ENCODE assay signal across 9 cellular contexts in the genomic region with DNA sequence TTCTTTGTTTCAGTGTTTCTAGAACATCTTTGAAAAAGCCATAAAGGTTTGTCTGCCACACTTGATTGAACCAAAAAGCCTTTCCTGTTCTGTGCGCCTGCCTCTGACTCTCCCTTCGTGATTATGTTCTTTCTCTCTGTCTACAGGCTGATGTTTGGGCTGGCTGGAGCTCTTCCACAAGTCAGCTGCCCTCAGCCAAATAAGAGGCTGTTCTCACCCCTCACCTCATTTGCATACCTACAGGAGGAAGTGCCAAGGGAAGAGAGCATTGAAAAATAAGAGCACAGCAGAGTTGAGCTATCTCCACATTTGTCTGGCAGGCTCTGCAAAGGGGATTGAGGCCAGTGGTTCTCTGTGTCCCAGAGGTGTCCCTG. TPM values are rescaled to one million over a fixed set of nuclear protein-coding genes. Genes with fewer than 3 reads are reported as not detected.
DNase-seq lines count a peak whose midpoint lies in the region; ATAC-seq and TF ChIP-seq lines count a peak whose summit lies in the region.
"Had no signal": no experiment of that assay in that cellular context is flagged by ENCODE, and none has a peak within 500 bp of the region (broad histone marks: within the 10 kb centered on the region; RNA-seq: fewer than 3 reads in every experiment).

No MANE protein-coding gene starts in this region.

- POLR2A ChIA-PET in activated CD4-positive, alpha-beta memory T cell treated with anti-CD3 and anti-CD28 coated beads, Interleukin-2, amount 10 ng/mL, durations not matched to agents 7 days and 5 days (lab: Charles Lee), result interaction anchor here (0.8 to 15.5 kb wide), 7 partner anchors 8 to 187 kb away, joined by 3 to 335 read pairs (median 5); a partner anchor contains a TSS

- peaks cover 3% of the 10 kb centered on the region for H3K9me3 Mint-ChIP-seq in activated CD4-positive, alpha-beta memory T cell treated with anti-CD3 and anti-CD28 coated beads, Interleukin-2, amount 10 ng/mL, durations not matched to agents 7 days and 5 days
- H3K9me3 Mint-ChIP-seq in natural killer cell treated with Interleukin-12 subunit alpha and Interleukin-12 subunit beta and Interleukin-15 and Interleukin-18, amount 100 ng/mL, for 72 hours, result peaks cover 3% of the 10 kb centered on the region
- H3K9me3 Mint-ChIP-seq in Calu3 (ENCODE audit: low read depth, unreplicated experiment), result peaks cover 3% of the 10 kb centered on the region

- TF ChIP-seq CTCF in Calu3 (IDR thresholded peaks at IDR 0.05; ENCODE audit: unreplicated experiment), result no peak

- peaks cover 48% of the 10 kb centered on the region for H3K4me1 Mint-ChIP-seq in activated CD4-positive, alpha-beta memory T cell treated with anti-CD3 and anti-CD28 coated beads, Interleukin-2, amount 10 ng/mL, durations not matched to agents 7 days and 5 days
- H3K4me1 Mint-ChIP-seq in natural killer cell treated with Interleukin-12 subunit alpha and Interleukin-12 subunit beta and Interleukin-15 and Interleukin-18, amount 100 ng/mL, for 72 hours (ENCODE audit: low read depth in 2 of 2), result peaks cover 27 to 43% of the 10 kb centered on the region in 2 donors
- H3K4me1 Mint-ChIP-seq in Calu3 (ENCODE audit: low read depth, unreplicated experiment), result no peaks in the 10 kb centered on the region

- intact Hi-C loops in Calu3 (cut with micrococcal nuclease; ENCODE audit: unreplicated experiment), result no loop called here

- peaks cover 39% of the 10 kb centered on the region for H3K36me3 Mint-ChIP-seq in activated CD4-positive, alpha-beta memory T cell treated with anti-CD3 and anti-CD28 coated beads, Interleukin-2, amount 10 ng/mL, durations not matched to agents 7 days and 5 days (ENCODE audit: low read depth)
- H3K36me3 Mint-ChIP-seq in natural killer cell treated with Interleukin-12 subunit alpha and Interleukin-12 subunit beta and Interleukin-15 and Interleukin-18, amount 100 ng/mL, for 72 hours, result peaks cover 24% of the 10 kb centered on the region
- H3K36me3 Mint-ChIP-seq in Calu3 (ENCODE audit: insufficient read depth, unreplicated experiment), result no peaks in the 10 kb centered on the region

- no TSS peak for BruUV-seq in Calu3 (replicated peaks; lab: Mats Ljungman, UMichigan)

- H3K27me3 Mint-ChIP-seq in activated CD4-positive, alpha-beta memory T cell treated with anti-CD3 and anti-CD28 coated beads, Interleukin-2, amount 10 ng/mL, durations not matched to agents 7 days and 5 days, result no peaks in the 10 kb centered on the region
- no peaks in the 10 kb centered on the region for H3K27me3 Mint-ChIP-seq in natural killer cell treated with Interleukin-12 subunit alpha and Interleukin-12 subunit beta and Interleukin-15 and Interleukin-18, amount 100 ng/mL, for 72 hours
- peaks cover 22% of the 10 kb centered on the region for H3K27me3 Mint-ChIP-seq in Calu3 (ENCODE audit: unreplicated experiment)

- H3K27ac Mint-ChIP-seq in activated CD4-positive, alpha-beta memory T cell treated with anti-CD3 and anti-CD28 coated beads, Interleukin-2, amount 10 ng/mL, durations not matched to agents 7 days and 5 days, result no peak overlapping the region
- no peak overlapping the region for H3K27ac Mint-ChIP-seq in natural killer cell treated with Interleukin-12 subunit alpha and Interleukin-12 subunit beta and Interleukin-15 and Interleukin-18, amount 100 ng/mL, for 72 hours
- H3K27ac Mint-ChIP-seq in Calu3 (ENCODE audit: unreplicated experiment), result no peak overlapping the region
- H3K27ac Mint-ChIP-seq: nephron had no signal

- H3K4me3 Mint-ChIP-seq in activated CD4-positive, alpha-beta memory T cell treated with anti-CD3 and anti-CD28 coated beads, Interleukin-2, amount 10 ng/mL, durations not matched to agents 7 days and 5 days, result no peak overlapping the region
- H3K4me3 Mint-ChIP-seq in natural killer cell treated with Interleukin-12 subunit alpha and Interleukin-12 subunit beta and Interleukin-15 and Interleukin-18, amount 100 ng/mL, for 72 hours, result no peak overlapping the region
- H3K4me3 Mint-ChIP-seq in Calu3 (ENCODE audit: low read depth, unreplicated experiment), result no peak overlapping the region
- H3K4me3 Mint-ChIP-seq: nephron had no signal

- ATAC-seq in GM19395 (IDR thresholded peaks at IDR 0.05; ENCODE audit: unreplicated experiment) (peak; percentile 60), HG03175 (IDR thresholded peaks at IDR 0.05; ENCODE audit: unreplicated experiment) (peak; percentile 53)
- ATAC-seq in natural killer cell treated with Interleukin-12 subunit alpha and Interleukin-12 subunit beta and Interleukin-15 and Interleukin-18, amount 100 ng/mL, for 72 hours, result peak; percentile 75 to 78

- DNase-seq in DMS153 treated with DMSO at 0.1 percent for 48 hours (lab: John Stamatoyannopoulos, UW; ENCODE audit: unreplicated experiment), result peak; percentile 1
- peak; percentile 52 for DNase-seq in activated CD4-positive, alpha-beta memory T cell treated with anti-CD3 and anti-CD28 coated beads, Interleukin-2, amount 10 ng/mL, durations not matched to agents 7 days and 5 days
- DNase-seq in natural killer cell treated with Interleukin-12 subunit alpha and Interleukin-12 subunit beta and Interleukin-15 and Interleukin-18, amount 100 ng/mL, for 72 hours (ENCODE audit: low spot score), result no peak
- no peak for DNase-seq in Calu3
- no peak for DNase-seq in NCI-H146 treated with DMSO at 0.1 percent for 48 hours (lab: John Stamatoyannopoulos, UW; ENCODE audit: unreplicated experiment)
- DNase-seq in NCI-H446 (lab: John Stamatoyannopoulos, UW), result no peak

- CTCF ChIA-PET in activated CD4-positive, alpha-beta memory T cell treated with anti-CD3 and anti-CD28 coated beads, Interleukin-2, amount 10 ng/mL, durations not matched to agents 7 days and 5 days (lab: Charles Lee), result interaction anchor here (0.6 to 4.7 kb wide), 6 partner anchors 9 to 176 kb away, joined by 3 to 35 read pairs (median 4); a partner anchor contains a TSS
- CTCF ChIA-PET in Calu3 (lab: Charles Lee), result no interaction called here

RNA-seq across cellular contexts. Expression of a gene that starts 15.8 kb away (rescaled TPM):
- total RNA-seq in activated CD4-positive, alpha-beta memory T cell treated with anti-CD3 and anti-CD28 coated beads, Interleukin-2, amount 10 ng/mL, durations not matched to agents 7 days and 5 days, result 100 to 1,000 TPM; 157 to 163 TPM
- 100 to 1,000 TPM; 136 to 155 TPM for total RNA-seq in natural killer cell treated with Interleukin-12 subunit alpha and Interleukin-12 subunit beta and Interleukin-15 and Interleukin-18, amount 100 ng/mL, for 72 hours
- not detected in 2 replicates for total RNA-seq in Calu3 (2022)

RNA-seq across cellular contexts. Expression of a gene that starts 43.5 kb away (rescaled TPM):
- not detected for total RNA-seq in activated CD4-positive, alpha-beta memory T cell treated with anti-CD3 and anti-CD28 coated beads, Interleukin-2, amount 10 ng/mL, durations not matched to agents 7 days and 5 days
- not detected for total RNA-seq in natural killer cell treated with Interleukin-12 subunit alpha and Interleukin-12 subunit beta and Interleukin-15 and Interleukin-18, amount 100 ng/mL, for 72 hours
- not detected in 2 replicates for total RNA-seq in Calu3 (2022)

Comparison
In these comparisons a context has a peak if more than half of its experiments do, and no peak if none do; other contexts are left out.
1. DNase-seq: peak in DMS153 treated with DMSO at 0.1 percent for 48 hours (single experiment) and activated CD4-positive, alpha-beta memory T cell treated with anti-CD3 and anti-CD28 coated beads, Interleukin-2, amount 10 ng/mL, durations not matched to agents 7 days and 5 days (single experiment); none in natural killer cell treated with Interleukin-12 subunit alpha and Interleukin-12 subunit beta and Interleukin-15 and Interleukin-18, amount 100 ng/mL, for 72 hours (single experiment), Calu3 (single experiment), NCI-H146 treated with DMSO at 0.1 percent for 48 hours (single experiment) and NCI-H446 (0 of 2).
2. RNA of a gene that starts 15.8 kb away (total RNA-seq): 157 to 163 TPM in activated CD4-positive, alpha-beta memory T cell treated with anti-CD3 and anti-CD28 coated beads, Interleukin-2, amount 10 ng/mL, durations not matched to agents 7 days and 5 days and 136 to 155 TPM in natural killer cell treated with Interleukin-12 subunit alpha and Interleukin-12 subunit beta and Interleukin-15 and Interleukin-18, amount 100 ng/mL, for 72 hours; not detected in Calu3; every median in the first group is over 100 times any median in the second.
3. Peak in every context shown above with its lines, with median percentiles within 50 percentile points of each other: ATAC-seq.